ENCODE assay signal across 8 cellular contexts in the genomic region with DNA sequence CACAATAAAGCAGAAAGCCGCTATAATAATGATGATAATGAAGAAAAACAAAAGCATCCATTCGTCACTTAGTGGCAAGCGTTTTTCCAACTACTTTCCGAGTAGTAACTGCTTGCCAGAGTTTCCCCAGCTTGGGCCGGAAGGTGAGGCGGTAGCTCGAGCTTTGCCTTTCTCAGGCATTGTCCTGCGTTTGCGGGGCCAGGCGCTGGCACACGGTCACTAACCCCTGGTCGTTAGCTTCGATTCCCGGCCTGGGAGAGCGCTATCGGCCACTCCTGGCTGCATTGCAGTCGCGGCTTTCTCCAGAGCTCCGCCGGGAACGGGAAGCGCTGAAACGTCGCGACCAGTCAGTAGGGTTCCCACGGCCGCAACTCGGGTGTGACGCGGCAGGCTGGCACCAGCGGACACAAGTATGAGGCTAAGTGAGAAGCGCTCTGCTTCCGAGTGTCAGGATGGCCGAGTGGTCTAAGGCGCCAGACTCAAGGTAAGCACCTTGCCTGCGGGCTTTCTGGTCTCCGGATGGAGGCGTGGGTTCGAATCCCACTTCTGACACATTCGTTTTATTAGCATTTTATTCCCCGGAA. TPM values are rescaled to one million over a fixed set of nuclear protein-coding genes. Genes with fewer than 3 reads are reported as not detected.
DNase-seq lines count a peak whose midpoint lies in the region; ATAC-seq and TF ChIP-seq lines count a peak whose summit lies in the region.

No MANE protein-coding gene starts in this region.

- DNase-seq in NCI-H1694 treated with DMSO at 0.1 percent for 48 hours (lab: John Stamatoyannopoulos, UW) (peak; percentile 99), T-helper 17 cell (peak; percentile 57 to 89 (median 84)), anterior cingulate cortex (lab: John Stamatoyannopoulos, UW) (peak; percentile 80 to 99 (median 94)), hepatic stellate cell (ENCODE audit: low spot score) (peak; percentile 82), aorta (peak; percentile 94 to 98)

- peak overlapping the region; percentile 93 for H3K4me3 ChIP-seq in rectal smooth muscle tissue (ENCODE audit: low read length)
- peak overlapping the region; percentile 28 to 49 for H3K4me3 ChIP-seq in aorta (ENCODE audit: low read length in 2 of 2)

- peak overlapping the region; percentile 79 for H3K9ac ChIP-seq in rectal smooth muscle tissue (ENCODE audit: low read length)

- no peaks in the 10 kb centered on the region for H3K9me3 ChIP-seq in T-helper 17 cell (ENCODE audit: control insufficient read depth, low read length, poor library complexity, severe bottlenecking)
- no peaks in the 10 kb centered on the region for H3K9me3 ChIP-seq in aorta (ENCODE audit: control insufficient read depth, low read length)

- H3K27ac ChIP-seq in rectal smooth muscle tissue (ENCODE audit: low read depth, low read length) = peak overlapping the region; percentile 96
- peak overlapping the region; percentile 74 to 94 for H3K27ac ChIP-seq in aorta (ENCODE audit: low read depth in 1 of 2, low read length in 2 of 2)

- peak overlapping the region; percentile 89 for H3K4me3 Mint-ChIP-seq in T-helper 17 cell

- 0% methylated on average over 41 of the region's 41 CpGs for WGBS in aorta, 2 donors

- H3K36me3 Mint-ChIP-seq in T-helper 17 cell (ENCODE audit: low read depth) = peaks cover 2% of the 10 kb centered on the region

- H3K27me3 Mint-ChIP-seq in T-helper 17 cell = peaks cover 10% of the 10 kb centered on the region

- TF ChIP-seq POLR2A in GM15510 (IDR thresholded peaks at IDR 0.05; ENCODE audit: borderline replicate concordance, extremely low read depth, insufficient read length) = peak; percentile 34

- peak; percentile 73 for ATAC-seq in HG02938 (IDR thresholded peaks at IDR 0.05; ENCODE audit: unreplicated experiment)
- ATAC-seq in T-helper 17 cell = peak; percentile 81
- ATAC-seq in aorta (ENCODE audit: low FRiP score) = peak; percentile 98

- H3K4me1 Mint-ChIP-seq in T-helper 17 cell = peaks cover 16% of the 10 kb centered on the region

- H3K4me1 ChIP-seq in rectal smooth muscle tissue (ENCODE audit: control insufficient read depth, insufficient read depth, low read length) (no peaks in the 10 kb centered on the region), aorta (ENCODE audit: control insufficient read depth in 1 of 2, insufficient read depth in 2 of 2, low read length in 2 of 2) (no peaks in the 10 kb centered on the region)

- H3K27me3 ChIP-seq in rectal smooth muscle tissue (ENCODE audit: control insufficient read depth, insufficient read depth, low read length) (no peaks in the 10 kb centered on the region), aorta (ENCODE audit: control insufficient read depth in 1 of 2, insufficient read depth in 2 of 2, low read length in 1 of 2) (no peaks in the 10 kb centered on the region)

- H3K27ac Mint-ChIP-seq in T-helper 17 cell = peak overlapping the region; percentile 98

- intact Hi-C loops in aorta (cut with DNase I) = loop anchor here in 1 of 2 donors (2.0 kb wide), 1 partner anchor 33 kb away; the partner anchor contains the start of gene PGBD2

- H3K36me3 ChIP-seq in rectal smooth muscle tissue (ENCODE audit: control insufficient read depth, insufficient read depth, low read length) (no peaks in the 10 kb centered on the region), aorta (ENCODE audit: control insufficient read depth in 1 of 2, insufficient read depth in 2 of 2, low read length in 1 of 2) (no peaks in the 10 kb centered on the region)

RNA-seq across cellular contexts. Expression of gene ZNF692, which starts 14.6 kb away (rescaled TPM):
- total RNA-seq in T-helper 17 cell = 10 to 100 TPM; 35.0 to 41.4 TPM
- 10 to 100 TPM; 20.7 to 41.3 TPM for total RNA-seq in aorta
- 100 to 1,000 TPM in 1 of 2 donors, 10 to 100 TPM in 1; 10.3 to 176 TPM for polyA plus RNA-seq in aorta

RNA-seq across cellular contexts. Expression of gene PGBD2, which starts 32.5 kb away (rescaled TPM):
- total RNA-seq in T-helper 17 cell = 1 to 10 TPM; 2.1 to 3.6 TPM
- 1 to 10 TPM; 5.3 to 6.7 TPM for total RNA-seq in aorta
- polyA plus RNA-seq in aorta = 1 to 10 TPM; 1.8 to 4.2 TPM

RNA-seq across cellular contexts. Expression of gene ZNF672, which starts 35.5 kb away (rescaled TPM):
- total RNA-seq in T-helper 17 cell (10 to 100 TPM; 23.1 to 28.8 TPM), aorta (10 to 100 TPM; 18.7 to 30.5 TPM)
- 10 to 100 TPM in 1 of 2 donors, 1 to 10 TPM in 1; 5.1 to 11.0 TPM for polyA plus RNA-seq in aorta

RNA-seq across cellular contexts. Expression of gene SH3BP5L, which starts 47.8 kb away (rescaled TPM):
- total RNA-seq in T-helper 17 cell = 10 to 100 TPM; 13.3 to 20.0 TPM
- total RNA-seq in aorta = 10 to 100 TPM; 21.4 to 25.1 TPM
- 10 to 100 TPM; 11.8 to 16.6 TPM for polyA plus RNA-seq in aorta

Comparison
In these comparisons a context has a peak if more than half of its experiments do, and no peak if none do; other contexts are left out.
1. Peak in every context shown above with its lines: DNase-seq, ATAC-seq, H3K4me3 ChIP-seq and H3K27ac ChIP-seq.